ENCODE assay signal across 8 cellular contexts in the genomic region with DNA sequence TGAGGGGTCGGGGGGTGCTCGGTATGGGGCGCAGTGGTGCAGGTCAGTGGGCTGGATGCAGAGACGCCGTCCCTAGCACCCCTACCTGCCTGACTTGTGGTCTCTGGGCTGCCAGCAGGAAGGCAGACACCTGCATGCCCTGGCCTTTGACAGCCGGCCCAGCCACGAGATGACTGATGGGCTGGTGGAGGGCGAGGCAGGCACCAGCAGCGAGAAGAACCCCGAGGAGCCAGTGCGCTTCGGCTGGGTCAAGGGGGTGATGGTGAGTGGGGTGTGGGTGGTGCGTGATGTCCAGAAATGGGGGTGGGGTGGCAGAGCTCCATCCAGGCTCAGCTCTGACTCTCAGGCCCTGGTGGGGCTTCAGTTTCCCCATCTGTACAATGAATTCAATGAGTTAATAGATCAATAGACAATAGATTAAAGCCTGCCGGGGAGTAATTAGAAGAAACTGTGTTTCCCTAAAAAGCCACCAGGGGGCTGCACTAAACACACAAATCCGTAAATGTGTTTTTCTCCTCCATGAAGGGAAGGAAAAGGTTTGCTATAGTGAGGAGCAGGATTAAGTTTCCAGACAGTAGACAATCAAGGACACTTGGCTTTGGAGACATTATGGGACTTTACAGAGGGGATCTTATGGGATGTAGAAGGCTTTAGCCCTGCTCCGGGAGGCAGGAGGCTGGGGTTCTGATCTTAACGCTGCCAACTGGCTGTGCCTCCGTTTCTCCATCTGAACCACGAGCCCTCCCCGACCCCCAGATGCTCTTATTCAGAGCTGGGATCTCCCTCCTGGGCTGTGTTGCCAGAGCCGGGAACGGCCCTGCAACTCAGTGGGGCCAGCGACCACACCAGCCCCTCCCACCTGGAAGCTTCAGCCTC. TPM values are rescaled to one million over a fixed set of nuclear protein-coding genes. Genes with fewer than 3 reads are reported as not detected.
DNase-seq lines count a peak whose midpoint lies in the region; ATAC-seq, FAIRE-seq and TF ChIP-seq lines count a peak whose summit lies in the region.

No MANE protein-coding gene starts in this region.

- H3K9ac ChIP-seq in BLaER1 treated with 17β-estradiol and CSF1 and Interleukin-3, amounts not matched to agents 10 nM and 100 nM = peak overlapping the region in 7 of 11 experiments; percentile 13 to 48 (median 35); a peak in 9 of 22 replicates

- no peaks in the 10 kb centered on the region for H3K9me3 Mint-ChIP-seq in activated T-helper 17 cell treated with anti-CD3 and anti-CD28 coated beads, Interleukin-2, amount 50 U/mL, for 72 hours
- H3K9me3 Mint-ChIP-seq in glutamatergic neuron (ENCODE audit: unreplicated experiment) = no peaks in the 10 kb centered on the region

- H3K4me3 ChIP-seq in BLaER1 treated with 17β-estradiol and CSF1 and Interleukin-3, amounts not matched to agents 10 nM and 100 nM = no peak overlapping the region
- H3K4me3 ChIP-seq in psoas muscle = no peak overlapping the region

- no peaks in the 10 kb centered on the region for H3K9me3 ChIP-seq in BLaER1 treated with 17β-estradiol and CSF1 and Interleukin-3, amounts not matched to agents 10 nM and 100 nM (replicated peaks in 1 of 11)
- H3K9me3 ChIP-seq in psoas muscle = no peaks in the 10 kb centered on the region

- FAIRE-seq in GM18507 (lab: Jason Lieb, UNC) = peak; percentile 73

- H3K27ac Mint-ChIP-seq in activated T-helper 17 cell treated with anti-CD3 and anti-CD28 coated beads, Interleukin-2, amount 50 U/mL, for 72 hours = peak overlapping the region; percentile 51
- no peak overlapping the region for H3K27ac Mint-ChIP-seq in glutamatergic neuron (ENCODE audit: unreplicated experiment)

- H3K4me1 Mint-ChIP-seq in activated T-helper 17 cell treated with anti-CD3 and anti-CD28 coated beads, Interleukin-2, amount 50 U/mL, for 72 hours = peaks cover 6% of the 10 kb centered on the region
- peaks cover 2% of the 10 kb centered on the region for H3K4me1 Mint-ChIP-seq in glutamatergic neuron (ENCODE audit: low read depth, unreplicated experiment)

- H3K4me3 Mint-ChIP-seq in activated T-helper 17 cell treated with anti-CD3 and anti-CD28 coated beads, Interleukin-2, amount 50 U/mL, for 72 hours = no peak overlapping the region
- H3K4me3 Mint-ChIP-seq in glutamatergic neuron (ENCODE audit: unreplicated experiment) = no peak overlapping the region

- intact Hi-C loops in psoas muscle (cut with DNase I) = loop anchor here (1.0 to 5.0 kb wide), 5 partner anchors 66 to 180 kb away; no protein-coding TSS in a partner anchor

- no peaks in the 10 kb centered on the region for H3K36me3 Mint-ChIP-seq in activated T-helper 17 cell treated with anti-CD3 and anti-CD28 coated beads, Interleukin-2, amount 50 U/mL, for 72 hours (ENCODE audit: low read depth)
- no peaks in the 10 kb centered on the region for H3K36me3 Mint-ChIP-seq in glutamatergic neuron (ENCODE audit: unreplicated experiment)

- H3K27me3 Mint-ChIP-seq in activated T-helper 17 cell treated with anti-CD3 and anti-CD28 coated beads, Interleukin-2, amount 50 U/mL, for 72 hours = no peaks in the 10 kb centered on the region
- H3K27me3 Mint-ChIP-seq in glutamatergic neuron (ENCODE audit: unreplicated experiment) = peaks cover 2% of the 10 kb centered on the region

- peak overlapping the region in 7 of 11 experiments; percentile 28 to 64 (median 59); a peak in 14 of 22 replicates for H3K27ac ChIP-seq in BLaER1 treated with 17β-estradiol and CSF1 and Interleukin-3, amounts not matched to agents 10 nM and 100 nM
- no peak overlapping the region for H3K27ac ChIP-seq in psoas muscle

- TF ChIP-seq CTCF in glutamatergic neuron (IDR thresholded peaks at IDR 0.05; ENCODE audit: partially characterized antibody, unreplicated experiment) = peak; percentile 91
- TF ChIP-seq CTCF in psoas muscle (IDR thresholded peaks at IDR 0.05) = peak; percentile 77

- no peaks in the 10 kb centered on the region for H3K27me3 ChIP-seq in BLaER1 treated with 17β-estradiol and CSF1 and Interleukin-3, amounts not matched to agents 10 nM and 100 nM
- no peaks in the 10 kb centered on the region for H3K27me3 ChIP-seq in psoas muscle (ENCODE audit: insufficient read depth in 3 of 3, low read length in 2 of 3)

- DNase-seq in GM18507 (ENCODE audit: extremely low spot score, insufficient read length, low read depth) (peak; percentile 52), NCI-H524 (lab: John Stamatoyannopoulos, UW) (peak; percentile 57 to 84), glutamatergic neuron (no peak), psoas muscle (no peak), islet precursor cell (no peak)

- no peaks in the 10 kb centered on the region for H3K36me3 ChIP-seq in BLaER1 treated with 17β-estradiol and CSF1 and Interleukin-3, amounts not matched to agents 10 nM and 100 nM
- H3K36me3 ChIP-seq in psoas muscle (ENCODE audit: insufficient read depth in 1 of 2, low read depth in 1 of 2) = no peaks in the 10 kb centered on the region

- peak overlapping the region; percentile 32 to 71 (median 41); a peak in 21 of 22 replicates for H3K4me2 ChIP-seq in BLaER1 treated with 17β-estradiol and CSF1 and Interleukin-3, amounts not matched to agents 10 nM and 100 nM

- ATAC-seq in activated T-helper 17 cell treated with anti-CD3 and anti-CD28 coated beads, Interleukin-2, amount 50 U/mL, for 72 hours (replicated peaks) = no peak
- ATAC-seq in psoas muscle (peak; percentile 55 to 77 (median 59)), GM21367 (IDR thresholded peaks at IDR 0.05; ENCODE audit: unreplicated experiment) (no peak)

- H3K4me1 ChIP-seq in BLaER1 treated with 17β-estradiol and CSF1 and Interleukin-3, amounts not matched to agents 10 nM and 100 nM = peaks cover 69 to 95% (median 80%) of the 10 kb centered on the region in 10 experiments
- peaks cover 6% of the 10 kb centered on the region for H3K4me1 ChIP-seq in psoas muscle

- H4K20me1 ChIP-seq in BLaER1 treated with 17β-estradiol and CSF1 and Interleukin-3, amounts not matched to agents 10 nM and 100 nM = no peaks in the 10 kb centered on the region

- 45 to 50% (median 49%) methylated on average over 23 of the region's 23 CpGs for WGBS in psoas muscle, 3 donors

RNA-seq across cellular contexts. Expression of gene SLC12A3, which starts 2.2 kb away (rescaled TPM):
- not detected for total RNA-seq in activated T-helper 17 cell treated with anti-CD3 and anti-CD28 coated beads, Interleukin-2, amount 50 U/mL, for 72 hours
- total RNA-seq in glutamatergic neuron (ENCODE audit: unreplicated experiment) = not detected
- under 1 TPM in 1 of 4 donors, not detected in 3; 0.06 TPM for total RNA-seq in psoas muscle
- polyA plus RNA-seq in psoas muscle = under 1 TPM in 1 of 3 donors, not detected in 2; 0.01 TPM

Comparison
In these comparisons a context has a peak if more than half of its experiments do, and no peak if none do; other contexts are left out.
1. DNase-seq: peak in GM18507 (single experiment) and NCI-H524 (2 of 2); none in glutamatergic neuron (single experiment), psoas muscle (0 of 2) and islet precursor cell (single experiment).
2. ATAC-seq: peak in psoas muscle (4 of 4); none in activated T-helper 17 cell treated with anti-CD3 and anti-CD28 coated beads, Interleukin-2, amount 50 U/mL, for 72 hours (single experiment) and GM21367 (single experiment).